Comparison of ENCODE assay signal across 14 cellular contexts in the genomic region with DNA sequence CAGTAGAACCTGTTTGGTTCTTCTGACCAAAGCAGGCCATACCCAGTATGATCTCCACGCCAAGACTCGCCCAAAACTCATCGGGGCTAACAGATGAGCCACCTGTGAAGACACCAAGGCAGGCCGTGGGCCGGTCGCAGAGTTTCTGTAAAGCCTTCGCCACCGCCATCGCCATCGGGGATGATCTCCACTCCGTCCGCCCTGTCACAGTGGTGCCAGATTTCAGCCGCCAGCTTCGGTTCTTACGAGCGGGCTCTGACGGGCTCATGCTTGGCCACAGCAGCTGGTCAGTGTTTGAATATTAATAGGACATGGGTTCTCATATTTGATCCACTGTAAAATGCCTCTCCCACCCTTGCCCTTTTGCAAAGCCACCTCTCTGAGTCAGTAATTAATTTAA.
DNase-seq lines count a peak whose midpoint lies in the region; ATAC-seq and TF ChIP-seq lines count a peak whose summit lies in the region.
"Had no signal": no experiment of that assay in that cellular context is flagged by ENCODE, and none has a peak within 500 bp of the region (broad histone marks: within the 10 kb centered on the region; RNA-seq: fewer than 3 reads in every experiment).

No MANE protein-coding gene starts in this region.

- no peaks in the 10 kb centered on the region for H3K36me3 Mint-ChIP-seq in neural progenitor cell
- H3K36me3 Mint-ChIP-seq in mesothelial cell of epicardium = no peaks in the 10 kb centered on the region

- peak overlapping the region; percentile 69 for H3K27ac ChIP-seq in foreskin keratinocyte
- H3K27ac ChIP-seq in neural progenitor cell = no peak overlapping the region
- H3K27ac ChIP-seq in Peyer's patch = no peak overlapping the region
- H3K27ac ChIP-seq: 22Rv1, BLaER1 had no signal

- no peak overlapping the region for H3K4me3 Mint-ChIP-seq in neural progenitor cell
- H3K4me3 Mint-ChIP-seq in mesothelial cell of epicardium = no peak overlapping the region
- H3K4me3 Mint-ChIP-seq: H9 had no signal

- H3K27me3 Mint-ChIP-seq in neural progenitor cell (ENCODE audit: insufficient read depth, low read depth) (peaks cover 6% of the 10 kb centered on the region), mesothelial cell of epicardium (ENCODE audit: low read depth) (peaks cover 26% of the 10 kb centered on the region)

- CTCF ChIA-PET in HEK293T (lab: Yijun Ruan, JAX) = no interaction called here

- H3K27ac Mint-ChIP-seq in neural progenitor cell (peak overlapping the region; percentile 36), mesothelial cell of epicardium (no peak overlapping the region)
- H3K27ac Mint-ChIP-seq: H9 had no signal

- H3K27me3 ChIP-seq in foreskin keratinocyte (peaks cover 15% of the 10 kb centered on the region), neural progenitor cell (peaks cover 73% of the 10 kb centered on the region), Peyer's patch (no peaks in the 10 kb centered on the region)

- H3F3A ChIP-seq in neural progenitor cell (ENCODE audit: low read depth) = no peaks in the 10 kb centered on the region

- peak; percentile 45 for DNase-seq in activated effector memory CD4-positive, alpha-beta T cell treated with anti-CD3 and anti-CD28 coated beads, Interleukin-2, amount 50 U/mL, for 16 hours
- no peak for DNase-seq in activated effector memory CD4-positive, alpha-beta T cell treated with Interleukin-2 at 50 U/mL for 16 hours
- no peak for DNase-seq in foreskin keratinocyte
- DNase-seq in neural progenitor cell (ENCODE audit: low spot score) = no peak
- DNase-seq in Peyer's patch = no peak
- DNase-seq in mesothelial cell of epicardium (ENCODE audit: low spot score in 2 of 2, unreplicated experiment in 2 of 2) = no peak
- no peak for DNase-seq in stimulated activated CD4-positive, alpha-beta T cell treated with anti-CD3 and anti-CD28 coated beads, Interleukin-4, amount 100 ng/mL, for 4 hours
- no peak for DNase-seq in HEK293T (ENCODE audit: extremely low spot score)
- DNase-seq: DMS53, GOT3, H9 had no signal

- H3K4me1 Mint-ChIP-seq in neural progenitor cell (peaks cover 16% of the 10 kb centered on the region), mesothelial cell of epicardium (no peaks in the 10 kb centered on the region)

- H3K36me3 ChIP-seq in neural progenitor cell = no peaks in the 10 kb centered on the region
- H3K36me3 ChIP-seq in Peyer's patch = no peaks in the 10 kb centered on the region
- H3K36me3 ChIP-seq: BLaER1 had no signal

- H3K4me3 ChIP-seq in neural progenitor cell (no peak overlapping the region), Peyer's patch (no peak overlapping the region)
- H3K4me3 ChIP-seq: BLaER1, GM12878 had no signal

- POLR2A ChIA-PET in HEK293T (lab: Yijun Ruan, JAX) = no interaction called here

- no peak for ATAC-seq in foreskin keratinocyte
- ATAC-seq: GM12878 had no signal

- H3K4me1 ChIP-seq in foreskin keratinocyte (no peaks in the 10 kb centered on the region), neural progenitor cell (peaks cover 4% of the 10 kb centered on the region), Peyer's patch (no peaks in the 10 kb centered on the region)

- H3K79me2 ChIP-seq in neural progenitor cell (ENCODE audit: low read depth) = no peaks in the 10 kb centered on the region

- no peak overlapping the region for H3K4me2 ChIP-seq in neural progenitor cell

- no peak for TF ChIP-seq POLR2A in Peyer's patch (IDR thresholded peaks at IDR 0.05)

- TF ChIP-seq CTCF in foreskin keratinocyte (conservative IDR thresholded peaks at IDR 0.05) (no peak), neural progenitor cell (IDR thresholded peaks at IDR 0.05) (no peak), Peyer's patch (IDR thresholded peaks at IDR 0.05) (no peak), mesothelial cell of epicardium (IDR thresholded peaks at IDR 0.05; ENCODE audit: unreplicated experiment) (no peak)

- no peaks in the 10 kb centered on the region for H4K20me1 ChIP-seq in neural progenitor cell (ENCODE audit: low read depth)
- H4K20me1 ChIP-seq: BLaER1 had no signal

- H2AFZ ChIP-seq in neural progenitor cell (replicated peaks) = no peak overlapping the region

- H3K9me3 Mint-ChIP-seq in neural progenitor cell = no peaks in the 10 kb centered on the region
- H3K9me3 Mint-ChIP-seq in mesothelial cell of epicardium = no peaks in the 10 kb centered on the region
- H3K9me3 Mint-ChIP-seq: H9 had no signal

- H3K9me3 ChIP-seq in neural progenitor cell (ENCODE audit: low read depth) (no peaks in the 10 kb centered on the region), Peyer's patch (no peaks in the 10 kb centered on the region)
- H3K9me3 ChIP-seq: BLaER1 had no signal

- no peak overlapping the region for H3K9ac ChIP-seq in neural progenitor cell
- H3K9ac ChIP-seq: BLaER1 had no signal

TF ChIP-seq in HEK293T, 16 proteins besides CTCF, POLR2A, EP300 and RAD21:
- no peak for TF ChIP-seq TARDBP (IDR thresholded peaks at IDR 0.05)
